ENCODE assay signal across 16 cellular contexts in genomic region chrX:11557120-11557519, GRCh38.
DNase-seq lines count a peak whose midpoint lies in the region; ATAC-seq and TF ChIP-seq lines count a peak whose summit lies in the region.
"Had no signal": no experiment of that assay in that cellular context is flagged by ENCODE, and none has a peak within 500 bp of the region (broad histone marks: within the 10 kb centered on the region; RNA-seq: fewer than 3 reads in every experiment).

No MANE protein-coding gene starts in this region.

- H3K27ac ChIP-seq in RWPE1 (no peak overlapping the region), osteoblast (ENCODE audit: low read depth, low read length) (no peak overlapping the region)

- H2AFZ ChIP-seq in osteoblast (ENCODE audit: low read length) = no peak overlapping the region

- no peak for ATAC-seq in GM18498 (IDR thresholded peaks at IDR 0.05; ENCODE audit: unreplicated experiment)

- no peak overlapping the region for H3K4me3 ChIP-seq in epithelial cell of esophagus (ENCODE audit: low read length)
- H3K4me3 ChIP-seq in osteoblast (ENCODE audit: insufficient read depth, low read length) = no peak overlapping the region

- DNase-seq in GM03348 (ENCODE audit: low spot score) (peak; percentile 66), RWPE1 (ENCODE audit: low spot score) (peak; percentile 66), epithelial cell of esophagus (ENCODE audit: low read depth) (peak; percentile 70), osteoblast (ENCODE audit: insufficient read length, low spot score, missing footprints) (peak; percentile 81), mesothelial cell of epicardium (ENCODE audit: low spot score in 2 of 2, unreplicated experiment in 2 of 2) (no peak), iPS-NIHi11 (ENCODE audit: low spot score) (no peak)
- no peak for DNase-seq in stimulated activated CD4-positive, alpha-beta T cell treated with anti-CD3 and anti-CD28 coated beads, Interleukin-4, amount 100 ng/mL, for 1 hour
- DNase-seq: activated naive CD4-positive, alpha-beta T cell treated with anti-CD3 and anti-CD28 coated beads, Interleukin-2, amount 10 ng/mL, durations not matched to agents 7 days and 5 days; CD8-positive, alpha-beta memory T cell; foreskin melanocyte; islet precursor cell; naive B cell; NCI-H1436; NCI-H526; SHP77 had no signal

- no peaks in the 10 kb centered on the region for H4K20me1 ChIP-seq in osteoblast (ENCODE audit: insufficient read depth, low read length)

- H3K27me3 ChIP-seq in osteoblast (ENCODE audit: insufficient read depth, low read length) = no peaks in the 10 kb centered on the region

- CTCF ChIA-PET in RWPE1 (lab: Yijun Ruan, JAX) = no interaction called here

- H3K79me2 ChIP-seq in osteoblast (ENCODE audit: insufficient read depth, low read length) = no peaks in the 10 kb centered on the region

- no peaks in the 10 kb centered on the region for H3K4me1 ChIP-seq in osteoblast (ENCODE audit: insufficient read depth, low read length)

- no peak overlapping the region for H3K27ac Mint-ChIP-seq in mesothelial cell of epicardium
- H3K27ac Mint-ChIP-seq: activated naive CD4-positive, alpha-beta T cell treated with anti-CD3 and anti-CD28 coated beads, Interleukin-2, amount 10 ng/mL, durations not matched to agents 7 days and 5 days; CD8-positive, alpha-beta memory T cell had no signal

- H3K9me3 ChIP-seq in osteoblast (ENCODE audit: low read depth, low read length) = no peaks in the 10 kb centered on the region

- H3K36me3 Mint-ChIP-seq in mesothelial cell of epicardium = no peaks in the 10 kb centered on the region
- H3K36me3 Mint-ChIP-seq: activated naive CD4-positive, alpha-beta T cell treated with anti-CD3 and anti-CD28 coated beads, Interleukin-2, amount 10 ng/mL, durations not matched to agents 7 days and 5 days; CD8-positive, alpha-beta memory T cell; naive B cell had no signal

- H3K4me2 ChIP-seq in osteoblast (ENCODE audit: insufficient read depth, low read length) = no peak overlapping the region

- no peak overlapping the region for H3K4me3 Mint-ChIP-seq in mesothelial cell of epicardium
- H3K4me3 Mint-ChIP-seq: activated naive CD4-positive, alpha-beta T cell treated with anti-CD3 and anti-CD28 coated beads, Interleukin-2, amount 10 ng/mL, durations not matched to agents 7 days and 5 days; CD8-positive, alpha-beta memory T cell; naive B cell had no signal

- no peak for TF ChIP-seq CTCF in RWPE1 (conservative IDR thresholded peaks at IDR 0.05; ENCODE audit: low read depth)
- no peak for TF ChIP-seq CTCF in epithelial cell of esophagus (IDR thresholded peaks at IDR 0.05; ENCODE audit: insufficient read depth, low read depth, low read length, missing control alignments)
- no peak for TF ChIP-seq CTCF in osteoblast (IDR thresholded peaks at IDR 0.05; ENCODE audit: extremely low read depth, low read depth, low read length)
- TF ChIP-seq CTCF in mesothelial cell of epicardium (IDR thresholded peaks at IDR 0.05; ENCODE audit: unreplicated experiment) = no peak

- peaks cover 4% of the 10 kb centered on the region for H3K4me1 Mint-ChIP-seq in mesothelial cell of epicardium
- H3K4me1 Mint-ChIP-seq: activated naive CD4-positive, alpha-beta T cell treated with anti-CD3 and anti-CD28 coated beads, Interleukin-2, amount 10 ng/mL, durations not matched to agents 7 days and 5 days; CD8-positive, alpha-beta memory T cell; naive B cell had no signal

- POLR2A ChIA-PET in RWPE1 (lab: Yijun Ruan, JAX; ENCODE audit: low non-redundant PET) = no interaction called here

- no peaks in the 10 kb centered on the region for H3K36me3 ChIP-seq in osteoblast (ENCODE audit: insufficient read depth, low read length)

- H3K9me3 Mint-ChIP-seq in mesothelial cell of epicardium = peaks cover 48% of the 10 kb centered on the region
- H3K9me3 Mint-ChIP-seq: activated naive CD4-positive, alpha-beta T cell treated with anti-CD3 and anti-CD28 coated beads, Interleukin-2, amount 10 ng/mL, durations not matched to agents 7 days and 5 days; CD8-positive, alpha-beta memory T cell had no signal

- no peaks in the 10 kb centered on the region for H3K27me3 Mint-ChIP-seq in mesothelial cell of epicardium (ENCODE audit: low read depth)
- H3K27me3 Mint-ChIP-seq: activated naive CD4-positive, alpha-beta T cell treated with anti-CD3 and anti-CD28 coated beads, Interleukin-2, amount 10 ng/mL, durations not matched to agents 7 days and 5 days had no signal

Comparison
In these comparisons a context has a peak if more than half of its experiments do, and no peak if none do; other contexts are left out.
1. DNase-seq: peak in GM03348 (single experiment), RWPE1 (single experiment), epithelial cell of esophagus (single experiment) and osteoblast (single experiment); none in mesothelial cell of epicardium (0 of 2), iPS-NIHi11 (single experiment) and stimulated activated CD4-positive, alpha-beta T cell treated with anti-CD3 and anti-CD28 coated beads, Interleukin-4, amount 100 ng/mL, for 1 hour (single experiment).